In the genomic region with DNA sequence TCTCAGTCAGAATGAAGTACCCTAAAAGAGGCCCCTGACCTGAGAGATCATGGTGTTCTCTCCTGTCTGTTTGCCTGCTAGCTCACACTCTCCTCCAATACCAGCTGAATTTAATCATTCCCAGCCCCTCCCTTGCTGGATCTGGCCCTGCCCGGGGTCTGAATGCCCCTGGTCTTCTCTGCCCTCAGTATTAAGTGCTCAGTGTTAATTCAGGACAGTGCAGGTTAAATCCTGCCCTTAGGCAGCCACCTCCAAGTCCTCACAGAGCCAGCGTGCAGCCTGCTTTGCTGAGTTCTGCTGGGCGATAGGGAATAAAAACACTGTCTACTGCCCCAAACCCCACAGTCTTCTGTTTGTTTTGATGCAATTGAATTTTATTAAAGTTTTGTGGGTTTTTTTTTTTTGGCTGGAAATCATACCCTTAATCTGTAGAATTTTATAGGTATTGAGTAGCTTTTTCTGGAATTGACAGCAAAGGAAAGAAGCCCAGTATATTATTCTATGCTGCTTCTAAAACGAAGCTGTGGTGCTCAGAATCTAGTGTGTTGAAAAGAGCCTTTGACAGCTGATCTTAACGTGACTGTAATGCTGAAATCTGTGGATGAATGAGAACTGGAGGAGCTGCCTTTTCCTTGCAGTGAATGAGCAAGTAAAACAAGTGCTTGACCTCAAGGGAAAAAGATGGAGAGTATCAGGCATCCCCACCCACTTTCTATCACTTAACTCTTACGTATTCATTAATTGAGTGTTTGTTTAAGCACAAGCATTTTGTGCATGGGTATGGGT, we compare ENCODE assay signal across 2 cellular contexts.
TF ChIP-seq lines count a peak whose summit lies in the region.

No MANE protein-coding gene starts in this region.

TF ChIP-seq in GM23338, 12 proteins besides CTCF, POLR2A, EP300 and RAD21 (continues in another document):
- TF ChIP-seq, protein P1, sequence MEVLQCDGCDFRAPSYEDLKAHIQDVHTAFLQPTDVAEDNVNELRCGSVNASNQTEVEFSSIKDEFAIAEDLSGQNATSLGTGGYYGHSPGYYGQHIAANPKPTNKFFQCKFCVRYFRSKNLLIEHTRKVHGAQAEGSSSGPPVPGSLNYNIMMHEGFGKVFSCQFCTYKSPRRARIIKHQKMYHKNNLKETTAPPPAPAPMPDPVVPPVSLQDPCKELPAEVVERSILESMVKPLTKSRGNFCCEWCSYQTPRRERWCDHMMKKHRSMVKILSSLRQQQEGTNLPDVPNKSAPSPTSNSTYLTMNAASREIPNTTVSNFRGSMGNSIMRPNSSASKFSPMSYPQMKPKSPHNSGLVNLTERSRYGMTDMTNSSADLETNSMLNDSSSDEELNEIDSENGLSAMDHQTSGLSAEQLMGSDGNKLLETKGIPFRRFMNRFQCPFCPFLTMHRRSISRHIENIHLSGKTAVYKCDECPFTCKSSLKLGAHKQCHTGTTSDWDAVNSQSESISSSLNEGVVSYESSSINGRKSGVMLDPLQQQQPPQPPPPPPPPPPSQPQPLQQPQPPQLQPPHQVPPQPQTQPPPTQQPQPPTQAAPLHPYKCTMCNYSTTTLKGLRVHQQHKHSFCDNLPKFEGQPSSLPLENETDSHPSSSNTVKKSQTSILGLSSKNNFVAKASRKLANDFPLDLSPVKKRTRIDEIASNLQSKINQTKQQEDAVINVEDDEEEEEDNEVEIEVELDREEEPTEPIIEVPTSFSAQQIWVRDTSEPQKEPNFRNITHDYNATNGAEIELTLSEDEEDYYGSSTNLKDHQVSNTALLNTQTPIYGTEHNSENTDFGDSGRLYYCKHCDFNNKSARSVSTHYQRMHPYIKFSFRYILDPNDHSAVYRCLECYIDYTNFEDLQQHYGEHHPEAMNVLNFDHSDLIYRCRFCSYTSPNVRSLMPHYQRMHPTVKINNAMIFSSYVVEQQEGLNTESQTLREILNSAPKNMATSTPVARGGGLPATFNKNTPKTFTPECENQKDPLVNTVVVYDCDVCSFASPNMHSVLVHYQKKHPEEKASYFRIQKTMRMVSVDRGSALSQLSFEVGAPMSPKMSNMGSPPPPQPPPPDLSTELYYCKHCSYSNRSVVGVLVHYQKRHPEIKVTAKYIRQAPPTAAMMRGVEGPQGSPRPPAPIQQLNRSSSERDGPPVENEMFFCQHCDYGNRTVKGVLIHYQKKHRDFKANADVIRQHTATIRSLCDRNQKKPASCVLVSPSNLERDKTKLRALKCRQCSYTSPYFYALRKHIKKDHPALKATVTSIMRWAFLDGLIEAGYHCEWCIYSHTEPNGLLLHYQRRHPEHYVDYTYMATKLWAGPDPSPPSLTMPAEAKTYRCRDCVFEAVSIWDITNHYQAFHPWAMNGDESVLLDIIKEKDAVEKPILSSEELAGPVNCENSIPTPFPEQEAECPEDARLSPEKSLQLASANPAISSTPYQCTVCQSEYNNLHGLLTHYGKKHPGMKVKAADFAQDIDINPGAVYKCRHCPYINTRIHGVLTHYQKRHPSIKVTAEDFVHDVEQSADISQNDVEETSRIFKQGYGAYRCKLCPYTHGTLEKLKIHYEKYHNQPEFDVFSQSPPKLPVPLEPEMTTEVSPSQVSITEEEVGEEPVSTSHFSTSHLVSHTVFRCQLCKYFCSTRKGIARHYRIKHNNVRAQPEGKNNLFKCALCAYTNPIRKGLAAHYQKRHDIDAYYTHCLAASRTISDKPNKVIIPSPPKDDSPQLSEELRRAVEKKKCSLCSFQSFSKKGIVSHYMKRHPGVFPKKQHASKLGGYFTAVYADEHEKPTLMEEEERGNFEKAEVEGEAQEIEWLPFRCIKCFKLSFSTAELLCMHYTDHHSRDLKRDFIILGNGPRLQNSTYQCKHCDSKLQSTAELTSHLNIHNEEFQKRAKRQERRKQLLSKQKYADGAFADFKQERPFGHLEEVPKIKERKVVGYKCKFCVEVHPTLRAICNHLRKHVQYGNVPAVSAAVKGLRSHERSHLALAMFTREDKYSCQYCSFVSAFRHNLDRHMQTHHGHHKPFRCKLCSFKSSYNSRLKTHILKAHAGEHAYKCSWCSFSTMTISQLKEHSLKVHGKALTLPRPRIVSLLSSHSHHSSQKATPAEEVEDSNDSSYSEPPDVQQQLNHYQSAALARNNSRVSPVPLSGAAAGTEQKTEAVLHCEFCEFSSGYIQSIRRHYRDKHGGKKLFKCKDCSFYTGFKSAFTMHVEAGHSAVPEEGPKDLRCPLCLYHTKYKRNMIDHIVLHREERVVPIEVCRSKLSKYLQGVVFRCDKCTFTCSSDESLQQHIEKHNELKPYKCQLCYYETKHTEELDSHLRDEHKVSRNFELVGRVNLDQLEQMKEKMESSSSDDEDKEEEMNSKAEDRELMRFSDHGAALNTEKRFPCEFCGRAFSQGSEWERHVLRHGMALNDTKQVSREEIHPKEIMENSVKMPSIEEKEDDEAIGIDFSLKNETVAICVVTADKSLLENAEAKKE (CRISPR knock-in tag; IDR thresholded peaks at IDR 0.05), result no peak
- no peak for TF ChIP-seq JUNB (IDR thresholded peaks at IDR 0.05; ENCODE audit: unreplicated experiment)
- no peak for TF ChIP-seq ZNF114 (CRISPR knock-in tag; IDR thresholded peaks at IDR 0.05)
- TF ChIP-seq EZH2 (IDR thresholded peaks at IDR 0.05; ENCODE audit: low read depth, unreplicated experiment), result no peak
- TF ChIP-seq, protein P2, sequence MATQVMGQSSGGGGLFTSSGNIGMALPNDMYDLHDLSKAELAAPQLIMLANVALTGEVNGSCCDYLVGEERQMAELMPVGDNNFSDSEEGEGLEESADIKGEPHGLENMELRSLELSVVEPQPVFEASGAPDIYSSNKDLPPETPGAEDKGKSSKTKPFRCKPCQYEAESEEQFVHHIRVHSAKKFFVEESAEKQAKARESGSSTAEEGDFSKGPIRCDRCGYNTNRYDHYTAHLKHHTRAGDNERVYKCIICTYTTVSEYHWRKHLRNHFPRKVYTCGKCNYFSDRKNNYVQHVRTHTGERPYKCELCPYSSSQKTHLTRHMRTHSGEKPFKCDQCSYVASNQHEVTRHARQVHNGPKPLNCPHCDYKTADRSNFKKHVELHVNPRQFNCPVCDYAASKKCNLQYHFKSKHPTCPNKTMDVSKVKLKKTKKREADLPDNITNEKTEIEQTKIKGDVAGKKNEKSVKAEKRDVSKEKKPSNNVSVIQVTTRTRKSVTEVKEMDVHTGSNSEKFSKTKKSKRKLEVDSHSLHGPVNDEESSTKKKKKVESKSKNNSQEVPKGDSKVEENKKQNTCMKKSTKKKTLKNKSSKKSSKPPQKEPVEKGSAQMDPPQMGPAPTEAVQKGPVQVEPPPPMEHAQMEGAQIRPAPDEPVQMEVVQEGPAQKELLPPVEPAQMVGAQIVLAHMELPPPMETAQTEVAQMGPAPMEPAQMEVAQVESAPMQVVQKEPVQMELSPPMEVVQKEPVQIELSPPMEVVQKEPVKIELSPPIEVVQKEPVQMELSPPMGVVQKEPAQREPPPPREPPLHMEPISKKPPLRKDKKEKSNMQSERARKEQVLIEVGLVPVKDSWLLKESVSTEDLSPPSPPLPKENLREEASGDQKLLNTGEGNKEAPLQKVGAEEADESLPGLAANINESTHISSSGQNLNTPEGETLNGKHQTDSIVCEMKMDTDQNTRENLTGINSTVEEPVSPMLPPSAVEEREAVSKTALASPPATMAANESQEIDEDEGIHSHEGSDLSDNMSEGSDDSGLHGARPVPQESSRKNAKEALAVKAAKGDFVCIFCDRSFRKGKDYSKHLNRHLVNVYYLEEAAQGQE (IDR thresholded peaks at IDR 0.05; ENCODE audit: unreplicated experiment), result no peak
- TF ChIP-seq, protein P3, sequence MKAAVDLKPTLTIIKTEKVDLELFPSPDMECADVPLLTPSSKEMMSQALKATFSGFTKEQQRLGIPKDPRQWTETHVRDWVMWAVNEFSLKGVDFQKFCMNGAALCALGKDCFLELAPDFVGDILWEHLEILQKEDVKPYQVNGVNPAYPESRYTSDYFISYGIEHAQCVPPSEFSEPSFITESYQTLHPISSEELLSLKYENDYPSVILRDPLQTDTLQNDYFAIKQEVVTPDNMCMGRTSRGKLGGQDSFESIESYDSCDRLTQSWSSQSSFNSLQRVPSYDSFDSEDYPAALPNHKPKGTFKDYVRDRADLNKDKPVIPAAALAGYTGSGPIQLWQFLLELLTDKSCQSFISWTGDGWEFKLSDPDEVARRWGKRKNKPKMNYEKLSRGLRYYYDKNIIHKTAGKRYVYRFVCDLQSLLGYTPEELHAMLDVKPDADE (IDR thresholded peaks at IDR 0.05), result no peak
- TF ChIP-seq POLR2AphosphoS5 (IDR thresholded peaks at IDR 0.05; ENCODE audit: low read depth), result no peak

TF ChIP-seq in neural cell, 6 proteins besides CTCF, POLR2A, EP300 and RAD21 (continued from another document):
- TF ChIP-seq MXI1 (conservative IDR thresholded peaks at IDR 0.05; ENCODE audit: poor library complexity, severe bottlenecking), result no peak
